Comparison of ENCODE assay signal across 16 cellular contexts in genomic region chr10:61842755-61843497, GRCh38. TPM values are rescaled to one million over a fixed set of nuclear protein-coding genes. Genes with fewer than 3 reads are reported as not detected.
DNase-seq lines count a peak whose midpoint lies in the region; ATAC-seq and TF ChIP-seq lines count a peak whose summit lies in the region.
"Had no signal": no experiment of that assay in that cellular context is flagged by ENCODE, and none has a peak within 500 bp of the region (broad histone marks: within the 10 kb centered on the region; RNA-seq: fewer than 3 reads in every experiment).

No MANE protein-coding gene starts in this region.

- H3K4me3 ChIP-seq in HAP-1 (no peak overlapping the region), fibroblast of pulmonary artery (replicated peaks; ENCODE audit: low read depth, low read length) (no peak overlapping the region)
- H3K4me3 ChIP-seq: cardiac muscle cell, Peyer's patch had no signal

- in situ Hi-C loops in HAP-1 (cut with MboI; ENCODE audit: low sequenced_read_pairs) = no loop called here

- no peaks in the 10 kb centered on the region for H3K27me3 ChIP-seq in HAP-1 (ENCODE audit: low read depth)
- H3K27me3 ChIP-seq: cardiac muscle cell, Peyer's patch had no signal

- peaks cover 36% of the 10 kb centered on the region for H3K4me1 ChIP-seq in HAP-1

- peak; percentile 21 to 81 for DNase-seq in HAP-1 (ENCODE audit: low spot score in 2 of 2)
- DNase-seq in fibroblast of pulmonary artery (ENCODE audit: low read depth) = peak; percentile 66
- peak; percentile 86 for DNase-seq in renal cortical epithelial cell (ENCODE audit: low read depth)
- no peak for DNase-seq in NCI-H146 treated with DMSO at 0.1 percent for 48 hours (lab: John Stamatoyannopoulos, UW; ENCODE audit: unreplicated experiment)
- DNase-seq: activated CD4-positive, alpha-beta T cell treated with anti-CD3 and anti-CD28 coated beads, Interleukin-2, amount 50 U/mL, for 4 hours; CD4-positive, CD25-positive, alpha-beta regulatory T cell; GDM1; NCI-H1694; NCI-H524; Peyer's patch had no signal

- no peak for TF ChIP-seq CTCF in fibroblast of pulmonary artery (IDR thresholded peaks at IDR 0.05; ENCODE audit: low read length, missing control alignments)

- ATAC-seq in SK-N-SH treated with all-trans-retinoic acid at 6 μM for 48 hours = peak; percentile 88
- ATAC-seq in HG03432 (IDR thresholded peaks at IDR 0.05; ENCODE audit: unreplicated experiment) = no peak
- ATAC-seq in HG02885 (IDR thresholded peaks at IDR 0.05; ENCODE audit: poor library complexity, unreplicated experiment) = no peak
- ATAC-seq in GM21723 (IDR thresholded peaks at IDR 0.05; ENCODE audit: unreplicated experiment) = no peak
- ATAC-seq: HepG2 had no signal

- H3K36me3 ChIP-seq in HAP-1 (replicated peaks) = no peaks in the 10 kb centered on the region
- H3K36me3 ChIP-seq: cardiac muscle cell, Peyer's patch had no signal

- no peaks in the 10 kb centered on the region for H3K9me3 ChIP-seq in HAP-1
- H3K9me3 ChIP-seq: Peyer's patch had no signal

TF ChIP-seq in SK-N-SH treated with all-trans-retinoic acid at 6 μM for 48 hours, 23 proteins besides CTCF, POLR2A, EP300 and RAD21:
- TF ChIP-seq ZNF70 (CRISPR knock-in tag; IDR thresholded peaks at IDR 0.05) (no peak), ISL1 (CRISPR knock-in tag; IDR thresholded peaks at IDR 0.05) (peak; percentile 48; the same call in 1 of the 2 replicates)

RNA-seq across cellular contexts. Expression of gene ARID5B, which starts 58.6 kb away (rescaled TPM):
- 12.2 and 53.9 TPM in 2 replicates for total RNA-seq in renal cortical epithelial cell
